Comparison of ENCODE assay signal across 11 cellular contexts in the genomic region with DNA sequence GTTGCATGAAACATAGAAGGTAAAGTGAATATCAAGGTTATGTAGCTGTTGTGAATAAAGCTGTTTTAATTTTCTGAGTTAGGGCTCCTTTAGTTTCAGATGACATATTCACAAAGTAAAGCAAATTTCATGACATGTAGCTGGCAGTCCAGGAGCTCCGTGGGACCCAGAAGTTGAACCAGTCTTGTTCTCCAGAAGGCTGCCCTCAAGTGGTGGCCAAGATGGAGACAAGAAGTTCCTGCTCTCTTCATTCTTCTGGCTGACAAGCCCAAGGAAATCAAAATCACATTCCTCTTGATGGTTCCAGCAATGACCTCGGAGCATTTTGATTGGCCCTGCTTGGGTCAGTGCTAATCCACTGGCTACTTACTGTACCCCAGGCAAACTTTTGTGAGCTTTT.
DNase-seq lines count a peak whose midpoint lies in the region; ATAC-seq and TF ChIP-seq lines count a peak whose summit lies in the region.
"Had no signal": no experiment of that assay in that cellular context is flagged by ENCODE, and none has a peak within 500 bp of the region (broad histone marks: within the 10 kb centered on the region; RNA-seq: fewer than 3 reads in every experiment).

No MANE protein-coding gene starts in this region.

- no peak overlapping the region for H3K4me3 ChIP-seq in brain microvascular endothelial cell (ENCODE audit: low read depth, low read length)

- TF ChIP-seq CTCF in brain microvascular endothelial cell (IDR thresholded peaks at IDR 0.05; ENCODE audit: low read depth, low read length, missing control alignments) (peak; percentile 49), progenitor cell of endocrine pancreas (IDR thresholded peaks at IDR 0.05; ENCODE audit: unreplicated experiment) (peak; percentile 19)

- no peaks in the 10 kb centered on the region for H3K36me3 ChIP-seq in brain microvascular endothelial cell (replicated peaks)

- in situ Hi-C loops in brain microvascular endothelial cell (cut with HindIII; ENCODE audit: low pct_ligation_motif_present, low sequenced_read_pairs): no loop called here

- no peaks in the 10 kb centered on the region for H3K27me3 Mint-ChIP-seq in progenitor cell of endocrine pancreas

- DNase-seq in NCI-H82 (lab: John Stamatoyannopoulos, UW) (peak; percentile 59), NCI-H82 treated with DMSO at 0.1 percent for 48 hours (lab: John Stamatoyannopoulos, UW; ENCODE audit: unreplicated experiment) (no peak), MV-4-11 (lab: John Stamatoyannopoulos, UW) (peak; percentile 0), brain microvascular endothelial cell (peak; percentile 0), progenitor cell of endocrine pancreas (ENCODE audit: low spot score, unreplicated experiment) (no peak), NCI-H1436 (lab: John Stamatoyannopoulos, UW) (no peak)
- DNase-seq: EL, left cardiac atrium, NCI-H2107 had no signal

- H3K4me1 Mint-ChIP-seq in progenitor cell of endocrine pancreas (ENCODE audit: low read depth): no peaks in the 10 kb centered on the region

- no peak for ATAC-seq in activated CD4-positive, CD25-positive, alpha-beta regulatory T cell treated with anti-CD3 and anti-CD28 coated beads, Interleukin-2, amount 50 U/mL, for 24 hours
- no peak for ATAC-seq in GM19397 (IDR thresholded peaks at IDR 0.05; ENCODE audit: unreplicated experiment)

- no peak overlapping the region for H3K27ac ChIP-seq in brain microvascular endothelial cell

- H3K27ac Mint-ChIP-seq in progenitor cell of endocrine pancreas: no peak overlapping the region

- no peaks in the 10 kb centered on the region for H3K27me3 ChIP-seq in brain microvascular endothelial cell (replicated peaks)

- no peak overlapping the region for H3K4me3 Mint-ChIP-seq in progenitor cell of endocrine pancreas (ENCODE audit: low read depth)

- no peaks in the 10 kb centered on the region for H3K9me3 Mint-ChIP-seq in progenitor cell of endocrine pancreas (ENCODE audit: low read depth)

- H3K36me3 Mint-ChIP-seq in progenitor cell of endocrine pancreas (ENCODE audit: insufficient read depth): no peaks in the 10 kb centered on the region

Comparison
In these comparisons a context has a peak if more than half of its experiments do, and no peak if none do; other contexts are left out.
1. DNase-seq: peak in NCI-H82 (single experiment), MV-4-11 (single experiment) and brain microvascular endothelial cell (single experiment); none in NCI-H82 treated with DMSO at 0.1 percent for 48 hours (single experiment), progenitor cell of endocrine pancreas (single experiment) and NCI-H1436 (single experiment).